ENCODE assay signal across 28 cellular contexts in genomic region chr7:134047675-134048074, GRCh38.
"Had no signal": no experiment of that assay in that cellular context is flagged by ENCODE, and none has a peak within 500 bp of the region (broad histone marks: within the 10 kb centered on the region; RNA-seq: fewer than 3 reads in every experiment).

No MANE protein-coding gene starts in this region.

- H3K27ac ChIP-seq: coronary artery, dorsolateral prefrontal cortex, epithelial cell of prostate, esophagus squamous epithelium, gastrocnemius medialis, heart right ventricle, left lung, lower lobe of right lung had no signal

- H3K9me3 ChIP-seq: esophagus squamous epithelium, gastrocnemius medialis, left lung, lower lobe of right lung, mucosa of descending colon had no signal

- H3K4me1 ChIP-seq: esophagus squamous epithelium, gastrocnemius medialis, heart right ventricle, left lung, lower lobe of right lung had no signal

- DNase-seq: dermis blood vessel endothelial cell; dorsolateral prefrontal cortex; effector CD4-positive, alpha-beta T cell; effector memory CD8-positive, alpha-beta T cell; endodermal cell; erythroblast; esophagus squamous epithelium; foreskin fibroblast; foreskin melanocyte; gastrocnemius medialis; glutamatergic neuron; head of caudate nucleus; heart right ventricle; hippocampal formation; left cardiac atrium; left lung; left ventricle myocardium superior; lower lobe of right lung; mesenchymal stem cell; mucosa of descending colon; naive B cell had no signal

- H3K36me3 ChIP-seq: esophagus squamous epithelium, gastrocnemius medialis, left lung, lower lobe of right lung had no signal

- FAIRE-seq: colon, endometrium, islet of Langerhans, keratinocyte had no signal

- H3K27me3 ChIP-seq: dorsolateral prefrontal cortex, esophagus squamous epithelium, gastrocnemius medialis, heart right ventricle, left lung had no signal

- ATAC-seq: effector memory CD8-positive, alpha-beta T cell; esophagus mucosa; gastrocnemius medialis; heart right ventricle; left cardiac atrium; left lung; left ventricle myocardium superior; lower lobe of right lung; mucosa of descending colon had no signal

- H3K4me3 ChIP-seq: coronary artery, dorsolateral prefrontal cortex, esophagus squamous epithelium, gastrocnemius medialis, heart right ventricle, left lung, lower lobe of right lung, mucosa of descending colon had no signal
